ENCODE assay signal across 19 cellular contexts in the genomic region with DNA sequence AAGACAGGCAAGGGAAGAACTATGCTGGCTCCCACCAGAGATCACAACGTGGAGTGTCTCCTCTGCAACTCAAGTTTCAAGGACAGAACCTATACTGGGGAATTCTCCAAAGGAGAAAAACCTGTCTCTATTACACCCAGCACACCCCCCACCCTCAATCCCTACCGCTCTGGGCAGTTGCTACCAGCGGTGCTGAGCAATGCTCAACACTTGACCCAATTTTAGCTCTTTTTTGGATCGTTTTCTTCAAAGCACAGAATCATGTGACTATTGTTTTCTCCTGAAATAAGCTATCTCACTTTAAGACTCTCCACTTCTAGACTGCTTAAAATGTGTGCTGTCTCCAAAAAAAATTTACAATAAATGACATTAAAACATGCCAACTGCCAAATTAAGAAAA. TPM values are rescaled to one million over a fixed set of nuclear protein-coding genes. Genes with fewer than 3 reads are reported as not detected.
DNase-seq lines count a peak whose midpoint lies in the region; ATAC-seq and TF ChIP-seq lines count a peak whose summit lies in the region.
"Had no signal": no experiment of that assay in that cellular context is flagged by ENCODE, and none has a peak within 500 bp of the region (broad histone marks: within the 10 kb centered on the region; RNA-seq: fewer than 3 reads in every experiment).

No MANE protein-coding gene starts in this region.

- no peak overlapping the region for H3K18ac ChIP-seq in H9 (ENCODE audit: insufficient read length, low read depth, low read length)

- H2BK12ac ChIP-seq in H9 (ENCODE audit: insufficient read length, low read depth, low read length): no peak overlapping the region

- H3K14ac ChIP-seq in H9 (ENCODE audit: insufficient read depth, low read length): no peak overlapping the region

- CTCF ChIA-PET in WTC11 (lab: Charles Lee): interaction anchor here (1.0 to 4.9 kb wide), 9 partner anchors 13 to 396 kb away, joined by 3 to 70 read pairs (median 7); partner anchors contain the start of gene MAP7

- no peak overlapping the region for H2BK20ac ChIP-seq in H9 (ENCODE audit: low read depth, low read length, poor library complexity, severe bottlenecking)

- DNase-seq in H9: no peak
- DNase-seq in WTC11 (ENCODE audit: low spot score): no peak
- DNase-seq in inferior parietal cortex (ENCODE audit: extremely low spot score): peak; percentile 66
- no peak for DNase-seq in progenitor cell of endocrine pancreas (ENCODE audit: low spot score, unreplicated experiment)
- no peak for DNase-seq in islet precursor cell
- no peak for DNase-seq in KG1 (lab: John Stamatoyannopoulos, UW)
- no peak for DNase-seq in NK-92 (lab: John Stamatoyannopoulos, UW; ENCODE audit: unreplicated experiment)
- DNase-seq: activated B cell treated with CpG ODN at 0.5 μM for 24 hours, NCI-H1105 treated with DMSO at 0.1 percent for 48 hours, PC-9 had no signal

- H3K23ac ChIP-seq in H9 (ENCODE audit: insufficient read length, low read depth, low read length): no peak overlapping the region

- H3K9me3 Mint-ChIP-seq in H9 (no peaks in the 10 kb centered on the region), WTC11 (no peaks in the 10 kb centered on the region), progenitor cell of endocrine pancreas (ENCODE audit: low read depth) (no peaks in the 10 kb centered on the region)
- H3K9me3 Mint-ChIP-seq: activated B cell treated with CpG ODN at 0.5 μM for 24 hours; activated T-cell treated with anti-CD3 and anti-CD28 coated beads, Interleukin-2, amount 50 U/mL, for 4 hours; T-helper 2 cell treated with Interferon-gamma antibody and Interleukin-4, amounts not matched to agents 5 μg/mL and 100 μg/mL, for 36 hours had no signal

- no peaks in the 10 kb centered on the region for H3K23me2 ChIP-seq in H9 (ENCODE audit: insufficient read length, low read depth, low read length, poor library complexity, severe bottlenecking)

- TF ChIP-seq CTCF in H9 (conservative IDR thresholded peaks at IDR 0.05) (no peak), WTC11 (IDR thresholded peaks at IDR 0.05) (no peak), progenitor cell of endocrine pancreas (IDR thresholded peaks at IDR 0.05; ENCODE audit: unreplicated experiment) (no peak)

- H3K4me1 ChIP-seq in H9 (ENCODE audit: insufficient read depth, low read length): peaks cover 20% of the 10 kb centered on the region
- H3K4me1 ChIP-seq: SJSA1 had no signal

- no peak overlapping the region for H2BK5ac ChIP-seq in H9 (ENCODE audit: insufficient read length, low read length)

- H4K5ac ChIP-seq in H9 (ENCODE audit: insufficient read length, low read depth, low read length): no peak overlapping the region

- no peaks in the 10 kb centered on the region for H4K20me1 ChIP-seq in H9 (ENCODE audit: control insufficient read depth, insufficient read depth, insufficient read length)

- H3K27me3 ChIP-seq in H9 (ENCODE audit: insufficient read depth, low read length): no peaks in the 10 kb centered on the region
- H3K27me3 ChIP-seq: brain microvascular endothelial cell, foreskin keratinocyte, SJSA1 had no signal

- H3T11ph ChIP-seq in H9 (ENCODE audit: low read length): no peak overlapping the region

- no peak overlapping the region for H2AFZ ChIP-seq in H9 (ENCODE audit: low read length)
- H2AFZ ChIP-seq: PC-9 had no signal

- H3K27me3 Mint-ChIP-seq in H9 (ENCODE audit: low read depth) (no peaks in the 10 kb centered on the region), WTC11 (ENCODE audit: low read depth) (no peaks in the 10 kb centered on the region), progenitor cell of endocrine pancreas (no peaks in the 10 kb centered on the region)

- no peak overlapping the region for H3K4me2 ChIP-seq in H9 (ENCODE audit: insufficient read depth, insufficient read length, low read length)
- H3K4me2 ChIP-seq: PC-9 had no signal

- H3K9me3 ChIP-seq in H9 (ENCODE audit: control insufficient read depth, low read depth, low read length): no peaks in the 10 kb centered on the region
- H3K9me3 ChIP-seq: SJSA1, thoracic aorta had no signal

- no CpG with 5 or more reads among the region's 4 CpGs for WGBS in H9 (ENCODE audit: extremely low coverage, insufficient read length, low lambda C conversion rate)

- ATAC-seq in WTC11 (peak; percentile 15), HG03469 (IDR thresholded peaks at IDR 0.05; ENCODE audit: unreplicated experiment) (no peak)

- H3K79me2 ChIP-seq in H9 (ENCODE audit: insufficient read depth, low read length): peaks cover 6% of the 10 kb centered on the region; the same call in 1 of the 2 replicates

- H4K8ac ChIP-seq in H9 (replicated peaks; ENCODE audit: insufficient read length, low read depth, low read length): no peak overlapping the region

- H3K79me1 ChIP-seq in H9 (ENCODE audit: insufficient read depth, low read depth, low read length, poor library complexity, severe bottlenecking): peaks cover 2% of the 10 kb centered on the region

- H3K36me3 Mint-ChIP-seq in H9 (ENCODE audit: insufficient read depth in 1 of 3, low read depth in 3 of 3): peaks cover 0 to 4% (median 2%) of the 10 kb centered on the region in 3 experiments; a peak in 2 of 7 replicates
- H3K36me3 Mint-ChIP-seq in WTC11: no peaks in the 10 kb centered on the region
- peaks cover 1% of the 10 kb centered on the region for H3K36me3 Mint-ChIP-seq in progenitor cell of endocrine pancreas (ENCODE audit: insufficient read depth)
- H3K36me3 Mint-ChIP-seq: activated naive CD8-positive, alpha-beta T cell had no signal

- H3K4me1 Mint-ChIP-seq in H9: peaks cover 51 to 65% of the 10 kb centered on the region in 2 experiments
- peaks cover 61% of the 10 kb centered on the region for H3K4me1 Mint-ChIP-seq in WTC11
- H3K4me1 Mint-ChIP-seq in progenitor cell of endocrine pancreas (ENCODE audit: low read depth): peaks cover 56% of the 10 kb centered on the region

- H3K56ac ChIP-seq in H9 (ENCODE audit: insufficient read length, low read depth, low read length): no peak overlapping the region

- no peak overlapping the region for H3K4ac ChIP-seq in H9 (ENCODE audit: low read depth, low read length)

- peak overlapping the region in 1 of 2 experiments; percentile 64; a peak in 2 of 5 replicates for H3K4me3 Mint-ChIP-seq in H9
- peak overlapping the region; percentile 38; the same call in 1 of the 2 replicates for H3K4me3 Mint-ChIP-seq in WTC11
- H3K4me3 Mint-ChIP-seq in progenitor cell of endocrine pancreas (ENCODE audit: low read depth): no peak overlapping the region
- H3K4me3 Mint-ChIP-seq: activated B cell treated with CpG ODN at 0.5 μM for 24 hours had no signal

- H2BK120ac ChIP-seq in H9 (ENCODE audit: low read depth, low read length, poor library complexity, severe bottlenecking): no peak overlapping the region

- no peak overlapping the region for H4K91ac ChIP-seq in H9 (ENCODE audit: insufficient read length, low read depth, low read length)

- H2AK5ac ChIP-seq in H9 (ENCODE audit: insufficient read length, low read length): no peak overlapping the region

- POLR2A ChIA-PET in WTC11 (lab: Charles Lee): no interaction called here

- H3K9ac ChIP-seq in H9 (ENCODE audit: extremely low read depth, insufficient read length, low read length): no peak overlapping the region

- peak overlapping the region in 2 of 3 experiments; percentile 84 to 91; a peak in 3 of 7 replicates for H3K27ac Mint-ChIP-seq in H9
- H3K27ac Mint-ChIP-seq in WTC11: peak overlapping the region; percentile 42
- H3K27ac Mint-ChIP-seq in progenitor cell of endocrine pancreas: peak overlapping the region; percentile 91
- H3K27ac Mint-ChIP-seq: activated B cell treated with CpG ODN at 0.5 μM for 24 hours; activated naive CD8-positive, alpha-beta T cell had no signal

- no peak overlapping the region for H3K27ac ChIP-seq in H9 (ENCODE audit: insufficient read length, low read depth, low read length)
- H3K27ac ChIP-seq: brain microvascular endothelial cell, coronary artery, foreskin keratinocyte, PC-9, SJSA1, thoracic aorta had no signal

- no peak overlapping the region for H2BK15ac ChIP-seq in H9 (ENCODE audit: low read depth, low read length)

TF ChIP-seq in WTC11, 78 proteins besides CTCF, POLR2A, EP300 and RAD21 (continues in another document):
- TF ChIP-seq, protein P1, sequence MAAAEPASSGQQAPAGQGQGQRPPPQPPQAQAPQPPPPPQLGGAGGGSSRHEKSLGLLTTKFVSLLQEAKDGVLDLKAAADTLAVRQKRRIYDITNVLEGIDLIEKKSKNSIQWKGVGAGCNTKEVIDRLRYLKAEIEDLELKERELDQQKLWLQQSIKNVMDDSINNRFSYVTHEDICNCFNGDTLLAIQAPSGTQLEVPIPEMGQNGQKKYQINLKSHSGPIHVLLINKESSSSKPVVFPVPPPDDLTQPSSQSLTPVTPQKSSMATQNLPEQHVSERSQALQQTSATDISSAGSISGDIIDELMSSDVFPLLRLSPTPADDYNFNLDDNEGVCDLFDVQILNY (CRISPR knock-in tag; IDR thresholded peaks at IDR 0.05): no peak
- TF ChIP-seq NR3C1 (CRISPR knock-in tag; conservative IDR thresholded peaks at IDR 0.05; ENCODE audit: low read depth) (no peak), IRF1 (CRISPR knock-in tag; IDR thresholded peaks at IDR 0.05) (no peak), ZNF416 (CRISPR knock-in tag; IDR thresholded peaks at IDR 0.05) (no peak), RELA (CRISPR knock-in tag; IDR thresholded peaks at IDR 0.05; ENCODE audit: borderline replicate concordance) (no peak), EMX1 (CRISPR knock-in tag; IDR thresholded peaks at IDR 0.05) (no peak)
- TF ChIP-seq, protein P2, sequence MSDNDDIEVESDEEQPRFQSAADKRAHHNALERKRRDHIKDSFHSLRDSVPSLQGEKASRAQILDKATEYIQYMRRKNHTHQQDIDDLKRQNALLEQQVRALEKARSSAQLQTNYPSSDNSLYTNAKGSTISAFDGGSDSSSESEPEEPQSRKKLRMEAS (CRISPR knock-in tag; IDR thresholded peaks at IDR 0.05): no peak
- TF ChIP-seq, protein P3, sequence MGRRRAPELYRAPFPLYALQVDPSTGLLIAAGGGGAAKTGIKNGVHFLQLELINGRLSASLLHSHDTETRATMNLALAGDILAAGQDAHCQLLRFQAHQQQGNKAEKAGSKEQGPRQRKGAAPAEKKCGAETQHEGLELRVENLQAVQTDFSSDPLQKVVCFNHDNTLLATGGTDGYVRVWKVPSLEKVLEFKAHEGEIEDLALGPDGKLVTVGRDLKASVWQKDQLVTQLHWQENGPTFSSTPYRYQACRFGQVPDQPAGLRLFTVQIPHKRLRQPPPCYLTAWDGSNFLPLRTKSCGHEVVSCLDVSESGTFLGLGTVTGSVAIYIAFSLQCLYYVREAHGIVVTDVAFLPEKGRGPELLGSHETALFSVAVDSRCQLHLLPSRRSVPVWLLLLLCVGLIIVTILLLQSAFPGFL (CRISPR knock-in tag; IDR thresholded peaks at IDR 0.05; ENCODE audit: borderline replicate concordance): no peak

RNA-seq across cellular contexts. Expression of gene MAP7, which starts 23.3 kb away (rescaled TPM):
- 50.2 and 51.1 TPM in 2 replicates for total RNA-seq in H9 (2021)
- 56.6 to 60.5 TPM (median 59.1 TPM) in 3 replicates for total RNA-seq in WTC11 (2021)
- total RNA-seq in progenitor cell of endocrine pancreas: 90.3 and 101 TPM in 2 replicates
